Comparison of ENCODE assay signal across 1 cellular context in genomic region chr19:1450735-1451669, GRCh38.
TF ChIP-seq lines count a peak whose summit lies in the region.

No MANE protein-coding gene starts in this region.

TF ChIP-seq in K562, 482 proteins besides CTCF, POLR2A, EP300 and RAD21:
- TF ChIP-seq ZNF280A (IDR thresholded peaks at IDR 0.05; ENCODE audit: low read depth, partially characterized antibody) (no peak), MAFG (tag; conservative IDR thresholded peaks at IDR 0.05) (no peak), USF1 (CRISPR knock-in tag; IDR thresholded peaks at IDR 0.05) (peak; percentile 59), MNT (conservative IDR thresholded peaks at IDR 0.05) (0 out of 4 replicates have a peak, but pooled peaks of 1 of the 2 experiments have one; percentile 16), BCOR (IDR thresholded peaks at IDR 0.05) (peak; percentile 89), RAD51 (IDR thresholded peaks at IDR 0.05; ENCODE audit: borderline replicate concordance, low read depth) (no peak), POLR2G (IDR thresholded peaks at IDR 0.05; ENCODE audit: low read depth, low read length) (0 out of 2 replicates have a peak, but pooled peaks have one; percentile 23), ZNF764 (CRISPR knock-in tag; IDR thresholded peaks at IDR 0.05; ENCODE audit: low read depth) (no peak), ZBTB33 (CRISPR knock-in tag; IDR thresholded peaks at IDR 0.05) (no peak), ZNF134 (CRISPR knock-in tag; conservative IDR thresholded peaks at IDR 0.05) (0 out of 2 replicates have a peak, but pooled peaks have one; percentile 8), E2F6 (IDR thresholded peaks at IDR 0.05; ENCODE audit: borderline replicate concordance in 1 of 2, extremely low read depth in 1 of 2, insufficient read depth in 1 of 2, insufficient read length in 1 of 2, low read depth in 1 of 2, low read length in 1 of 2, poor library complexity in 1 of 2, severe bottlenecking in 1 of 2) (peak in 1 of 2 experiments; percentile 17), TFAP4 (CRISPR knock-in tag; IDR thresholded peaks at IDR 0.05; ENCODE audit: borderline replicate concordance) (0 out of 2 replicates have a peak, but pooled peaks have one; percentile 42), ZNF75A (CRISPR knock-in tag; IDR thresholded peaks at IDR 0.05) (no peak), RBM25 (IDR thresholded peaks at IDR 0.05; ENCODE audit: low read depth, low read length, severe bottlenecking) (peak; percentile 70), ZFP36 (IDR thresholded peaks at IDR 0.05; ENCODE audit: low read depth, low read length, partially characterized antibody) (peak; percentile 84), KDM1A (IDR thresholded peaks at IDR 0.05) (peak; percentile 76 to 86), PTBP1 (IDR thresholded peaks at IDR 0.05; ENCODE audit: low read depth, low read length) (peak; percentile 93), HINFP (tag; conservative IDR thresholded peaks at IDR 0.05; ENCODE audit: low read depth) (no peak), RCOR1 (IDR thresholded peaks at IDR 0.05; ENCODE audit: borderline replicate concordance in 1 of 2, low read depth in 2 of 2, low read length in 2 of 2) (peak in 1 of 2 experiments; percentile 51; a peak in 1 of 4 replicates), CEBPB (tag; IDR thresholded peaks at IDR 0.05) (no peak), SMARCA5 (IDR thresholded peaks at IDR 0.05) (0 out of 2 replicates have a peak, but pooled peaks have one; percentile 29), HDAC2 (IDR thresholded peaks at IDR 0.05) (0 out of 2 replicates have a peak, but pooled peaks have one; percentile 29), ZFP91 (CRISPR knock-in tag; IDR thresholded peaks at IDR 0.05) (no peak)
